Comparison of ENCODE assay signal across 26 cellular contexts in the genomic region with DNA sequence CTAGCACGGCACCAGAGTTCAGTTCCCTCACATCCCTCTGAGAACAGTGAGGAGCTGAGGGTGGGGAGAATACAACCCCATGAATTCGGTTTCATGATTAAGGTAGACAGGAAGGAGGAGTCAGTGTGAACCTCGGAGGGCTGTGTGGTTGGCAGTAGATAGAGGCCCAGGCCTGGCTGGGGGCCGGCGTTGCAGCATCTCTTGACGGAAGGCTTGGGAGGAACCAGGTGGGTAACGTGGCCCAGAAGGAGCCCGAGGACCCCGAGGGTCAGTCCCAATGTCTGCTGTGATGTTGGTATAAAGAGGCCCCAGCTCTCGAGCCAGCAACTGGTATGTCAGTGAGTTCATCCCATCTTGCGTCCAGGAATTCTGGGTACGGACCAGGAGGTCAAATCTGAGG. TPM values are rescaled to one million over a fixed set of nuclear protein-coding genes. Genes with fewer than 3 reads are reported as not detected.
DNase-seq lines count a peak whose midpoint lies in the region; ATAC-seq and TF ChIP-seq lines count a peak whose summit lies in the region.
"Had no signal": no experiment of that assay in that cellular context is flagged by ENCODE, and none has a peak within 500 bp of the region (broad histone marks: within the 10 kb centered on the region; RNA-seq: fewer than 3 reads in every experiment).

No MANE protein-coding gene starts in this region.

- ATAC-seq in left cardiac atrium (no peak), Right ventricle myocardium superior (ENCODE audit: poor library complexity) (no peak)
- ATAC-seq: left lung; naive thymus-derived CD8-positive, alpha-beta T cell; pancreas; right cardiac atrium; T-cell had no signal

- H3K27ac Mint-ChIP-seq in chondrocyte (ENCODE audit: unreplicated experiment): no peak overlapping the region
- H3K27ac Mint-ChIP-seq: mesothelial cell of epicardium had no signal

- no peaks in the 10 kb centered on the region for H3K9me3 Mint-ChIP-seq in chondrocyte (ENCODE audit: low read depth)
- H3K9me3 Mint-ChIP-seq: activated CD4-positive, alpha-beta memory T cell treated with anti-CD3 and anti-CD28 coated beads, Interleukin-2, amount 10 ng/mL, durations not matched to agents 7 days and 5 days; mesothelial cell of epicardium; naive thymus-derived CD8-positive, alpha-beta T cell; T-cell had no signal

- H3K36me3 Mint-ChIP-seq in chondrocyte (ENCODE audit: low read depth): peaks cover 22% of the 10 kb centered on the region

- H3K4me3 Mint-ChIP-seq in chondrocyte (ENCODE audit: unreplicated experiment): no peak overlapping the region
- H3K4me3 Mint-ChIP-seq: activated CD4-positive, alpha-beta memory T cell treated with anti-CD3 and anti-CD28 coated beads, Interleukin-2, amount 10 ng/mL, durations not matched to agents 7 days and 5 days; mesothelial cell of epicardium; T-cell had no signal

- intact Hi-C loops in left cardiac atrium (cut with DNase I): no loop called here
- intact Hi-C loops in Right ventricle myocardium superior (cut with DNase I): no loop called here
- intact Hi-C loops in posterior vena cava (cut with DNase I): no loop called here

- DNase-seq in left cardiac atrium (peak; percentile 21), Right ventricle myocardium superior (no peak), chondrocyte (ENCODE audit: low spot score) (peak; percentile 77), posterior vena cava (ENCODE audit: low spot score) (peak; percentile 65), kidney tubule cell (ENCODE audit: low spot score) (no peak), hippocampal formation (lab: John Stamatoyannopoulos, UW) (no peak), RKO (ENCODE audit: low spot score) (no peak)
- DNase-seq: activated CD4-positive, alpha-beta memory T cell treated with anti-CD3 and anti-CD28 coated beads, Interleukin-2, amount 10 ng/mL, durations not matched to agents 7 days and 5 days; activated CD4-positive, CD25-positive, alpha-beta regulatory T cell treated with anti-CD3 and anti-CD28 coated beads, Interleukin-2, amount 50 U/mL, for 72 hours; activated naive CD4-positive, alpha-beta T cell; activated T-cell treated with anti-CD3 and anti-CD28 coated beads for 4 hours; Caco-2; caudate nucleus; GOT3; naive thymus-derived CD8-positive, alpha-beta T cell; NCI-H2171; NCI-H510A treated with DMSO at 0.1 percent for 48 hours; NK-92 treated with Interleukin-12 subunit alpha and Interleukin-12 subunit beta, amount 100 ng/mL, for 24 hours; pancreas; PC-9; SJCRH30; stimulated activated CD4-positive, alpha-beta T cell treated with anti-CD3 and anti-CD28 coated beads, Interleukin-15, amount 100 ng/mL, for 24 hours; T-cell had no signal

- no peak for TF ChIP-seq CTCF in chondrocyte (IDR thresholded peaks at IDR 0.05)

- H3K4me1 Mint-ChIP-seq in chondrocyte (ENCODE audit: low read depth): peaks cover 48% of the 10 kb centered on the region

- H3K27me3 Mint-ChIP-seq in chondrocyte (ENCODE audit: low read depth): no peaks in the 10 kb centered on the region
- H3K27me3 Mint-ChIP-seq: activated CD4-positive, alpha-beta memory T cell treated with anti-CD3 and anti-CD28 coated beads, Interleukin-2, amount 10 ng/mL, durations not matched to agents 7 days and 5 days; naive thymus-derived CD8-positive, alpha-beta T cell; T-cell had no signal

RNA-seq across cellular contexts. Expression of a gene that starts 5.5 kb away (rescaled TPM):
- total RNA-seq in left cardiac atrium (10 to 100 TPM; 12.7 to 16.3 TPM), Right ventricle myocardium superior (17.1 TPM), chondrocyte (21.6 to 38.8 TPM (median 25.6 TPM) in 3 replicates), posterior vena cava (10 to 100 TPM; 15.0 to 16.8 TPM)

RNA-seq across cellular contexts. Expression of a gene that starts 5.6 kb away (rescaled TPM):
- total RNA-seq in left cardiac atrium (10 to 100 TPM; 19.7 to 25.2 TPM), Right ventricle myocardium superior (20.3 TPM), chondrocyte (22.4 to 23.7 TPM (median 23.0 TPM) in 3 replicates), posterior vena cava (10 to 100 TPM; 12.7 to 17.3 TPM)

RNA-seq across cellular contexts. Expression of a gene that starts 12.4 kb away (rescaled TPM):
- total RNA-seq in left cardiac atrium (10 to 100 TPM; 13.4 to 20.8 TPM), Right ventricle myocardium superior (19.0 TPM), chondrocyte (15.7 to 24.8 TPM (median 16.0 TPM) in 3 replicates), posterior vena cava (10 to 100 TPM; 12.9 to 20.8 TPM)

RNA-seq across cellular contexts. Expression of a gene that starts 17.9 kb away (rescaled TPM):
- 10 to 100 TPM; 77.7 to 83.8 TPM for total RNA-seq in left cardiac atrium
- 81.0 TPM for total RNA-seq in Right ventricle myocardium superior
- 84.2 to 95.6 TPM (median 89.4 TPM) in 3 replicates for total RNA-seq in chondrocyte
- total RNA-seq in posterior vena cava: 10 to 100 TPM; 54.8 to 63.0 TPM

RNA-seq across cellular contexts. Expression of a gene that starts 27.2 kb away (rescaled TPM):
- total RNA-seq in left cardiac atrium (100 to 1,000 TPM in 1 of 2 donors, 10 to 100 TPM in 1; 16.5 to 117 TPM), Right ventricle myocardium superior (7.0 TPM), chondrocyte (1.5 to 2.8 TPM (median 2.2 TPM) in 3 replicates), posterior vena cava (100 to 1,000 TPM in 1 of 2 donors, 10 to 100 TPM in 1; 28.0 to 125 TPM)
- total RNA-seq: PC-9 had no signal

Comparison
In these comparisons a context has a peak if more than half of its experiments do, and no peak if none do; other contexts are left out.
1. DNase-seq: peak in left cardiac atrium (single experiment), chondrocyte (single experiment) and posterior vena cava (single experiment); none in Right ventricle myocardium superior (single experiment), kidney tubule cell (single experiment), hippocampal formation (0 of 2) and RKO (single experiment).